Comparison of ENCODE assay signal across 8 cellular contexts in genomic region chr4:184453402-184454160, GRCh38. TPM values are rescaled to one million over a fixed set of nuclear protein-coding genes. Genes with fewer than 3 reads are reported as not detected.
A peak's percentile ranks its signal among the peaks of the same experiment; 100 is the strongest.
DNase-seq lines count a peak whose midpoint lies in the region; ATAC-seq and TF ChIP-seq lines count a peak whose summit lies in the region.

No MANE protein-coding gene starts in this region.

- H3K9me3 ChIP-seq in SK-N-MC (ENCODE audit: low read depth, low read length) (no peaks in the 10 kb centered on the region), testis (no peaks in the 10 kb centered on the region)

- H3K9ac ChIP-seq in SK-N-MC (ENCODE audit: insufficient read length) = no peak overlapping the region

- BruUV-seq in MCF 10A (replicated peaks; lab: Mats Ljungman, UMichigan) = no TSS peak

- H3K4me3 Mint-ChIP-seq in MCF 10A (ENCODE audit: unreplicated experiment) = peak overlapping the region; percentile 54

- intact Hi-C loops in MCF 10A (cut with micrococcal nuclease) = no loop called here
- intact Hi-C loops in left colon (cut with DNase I, micrococcal nuclease) = no loop called here
- intact Hi-C loops in testis (cut with DNase I; ENCODE audit: low total_unique reads) = no loop called here

- WGBS in testis, 2 donors = 23 to 26% methylated on average over 10 of the region's 10 CpGs

- peak overlapping the region; percentile 70 for H3K27ac Mint-ChIP-seq in MCF 10A (ENCODE audit: low read depth, unreplicated experiment)

- DNase-seq in AG10803 (ENCODE audit: low read depth) = peak; percentile 78
- no peak for DNase-seq in SK-N-MC (ENCODE audit: low read depth, low spot score)
- DNase-seq in MCF 10A (ENCODE audit: unreplicated experiment) = peak; percentile 67
- peak; percentile 44 to 67 for DNase-seq in left colon
- peak; percentile 60 for DNase-seq in testis
- DNase-seq in ecto neural progenitor cell (ENCODE audit: low spot score) = no peak

- H3K36me3 Mint-ChIP-seq in MCF 10A (ENCODE audit: insufficient read depth, unreplicated experiment) = peaks cover 14% of the 10 kb centered on the region

- POLR2A ChIA-PET in MCF 10A (lab: Yijun Ruan, JAX) = interaction anchor here (0.6 to 2.1 kb wide), 10 partner anchors 9 to 281 kb away, joined by 3 to 10 read pairs (median 4); partner anchors contain the start of genes CENPU and IRF2

- no peaks in the 10 kb centered on the region for H3K27me3 Mint-ChIP-seq in MCF 10A (ENCODE audit: insufficient read depth, unreplicated experiment)

- peaks cover 30% of the 10 kb centered on the region for H3K4me1 Mint-ChIP-seq in MCF 10A (ENCODE audit: insufficient read depth, unreplicated experiment)

- no peaks in the 10 kb centered on the region for H3K9me3 Mint-ChIP-seq in MCF 10A (ENCODE audit: unreplicated experiment)

- H3K4me3 ChIP-seq in AG10803 (ENCODE audit: low read length) (no peak overlapping the region; the same call in 1 of the 2 replicates), SK-N-MC (peak overlapping the region; percentile 29; the same call in 1 of the 2 replicates), testis (no peak overlapping the region)

- ATAC-seq in GM19043 (IDR thresholded peaks at IDR 0.05; ENCODE audit: low read depth, unreplicated experiment) (peak; percentile 68), HG03108 (IDR thresholded peaks at IDR 0.05; ENCODE audit: unreplicated experiment) (peak; percentile 60), left colon (peak; percentile 89)

- no peaks in the 10 kb centered on the region for H3K36me3 ChIP-seq in SK-N-MC (ENCODE audit: insufficient read depth, low read length)
- H3K36me3 ChIP-seq in testis (ENCODE audit: low read depth, missing control alignments) = no peaks in the 10 kb centered on the region

- TF ChIP-seq CTCF in AG10803 (conservative IDR thresholded peaks at IDR 0.05; ENCODE audit: low read length) (no peak), MCF 10A (IDR thresholded peaks at IDR 0.05; ENCODE audit: unreplicated experiment) (no peak), testis (IDR thresholded peaks at IDR 0.05) (no peak)

- CTCF ChIA-PET in MCF 10A (lab: Yijun Ruan, JAX) = interaction anchor here (0.6 to 1.7 kb wide), 3 partner anchors 16 to 189 kb away, joined by 3 to 6 read pairs (median 3); no protein-coding TSS in a partner anchor

- TF ChIP-seq POLR2A in testis (IDR thresholded peaks at IDR 0.05) = no peak

- no peaks in the 10 kb centered on the region for H3K27me3 ChIP-seq in testis

- H3K27ac ChIP-seq in SK-N-MC (no peak overlapping the region), testis (no peak overlapping the region)

- peaks cover 40% of the 10 kb centered on the region for H3K4me1 ChIP-seq in testis

RNA-seq across cellular contexts. Expression of gene IRF2, which starts 20.8 kb away (rescaled TPM):
- total RNA-seq in MCF 10A (2022) (20.8 and 29.0 TPM in 2 replicates), left colon (10 to 100 TPM; 45.5 to 51.3 TPM), testis (10 to 100 TPM; 16.1 to 22.3 TPM)
- 13.0 TPM for polyA plus RNA-seq in testis (ENCODE audit: insufficient read depth, low read depth, low replicate concordance)

Comparison
In these comparisons a context has a peak if more than half of its experiments do, and no peak if none do; other contexts are left out.
1. DNase-seq: peak in AG10803 (single experiment), MCF 10A (single experiment), left colon (2 of 2) and testis (single experiment); none in SK-N-MC (single experiment) and ecto neural progenitor cell (single experiment).
2. Peak in every context shown above with its lines, with median percentiles within 50 percentile points of each other: ATAC-seq.